Comparison of ENCODE assay signal across 10 cellular contexts in genomic region chr18:21004721-21005120, GRCh38.
DNase-seq lines count a peak whose midpoint lies in the region; ATAC-seq and TF ChIP-seq lines count a peak whose summit lies in the region.
"Had no signal": no experiment of that assay in that cellular context is flagged by ENCODE, and none has a peak within 500 bp of the region (broad histone marks: within the 10 kb centered on the region; RNA-seq: fewer than 3 reads in every experiment).

No MANE protein-coding gene starts in this region.

- H3K27ac ChIP-seq in tibial artery, result peak overlapping the region; percentile 68 to 69
- H3K27ac ChIP-seq: cardiac muscle cell had no signal

- intact Hi-C loops in tibial artery (cut with DNase I; ENCODE audit: low total_unique reads), result loop anchor here (10.0 kb wide), 1 partner anchor 50 kb away; no protein-coding TSS in a partner anchor

- peaks cover 0 to 57% (median 14%) of the 10 kb centered on the region in 4 donors for H3K4me1 ChIP-seq in tibial artery

- in situ Hi-C loops in astrocyte of the spinal cord (cut with HindIII; ENCODE audit: low sequenced_read_pairs), result no loop called here

- no peaks in the 10 kb centered on the region for H3K27me3 ChIP-seq in tibial artery
- H3K27me3 ChIP-seq: cardiac muscle cell had no signal

- H3K4me3 ChIP-seq in astrocyte of the spinal cord (ENCODE audit: low read depth, low read length) (no peak overlapping the region), tibial artery (no peak overlapping the region)
- H3K4me3 ChIP-seq: cardiac muscle cell had no signal

- DNase-seq in SKM-1 treated with dmso at 0.1 percent for 144 hours (lab: John Stamatoyannopoulos, UW; ENCODE audit: unreplicated experiment), result peak; percentile 38
- DNase-seq in SKM-1 (lab: John Stamatoyannopoulos, UW; ENCODE audit: unreplicated experiment), result no peak
- peak; percentile 84 for DNase-seq in astrocyte of the spinal cord (ENCODE audit: low read depth, low spot score)
- peak; percentile 25 for DNase-seq in kidney tubule cell (ENCODE audit: low spot score)
- no peak for DNase-seq in tibial artery
- DNase-seq in inferior parietal cortex (ENCODE audit: extremely low spot score), result no peak
- DNase-seq in stimulated activated CD4-positive, alpha-beta T cell treated with anti-CD3 and anti-CD28 coated beads, Interleukin-1b, Interleukin-23, amount 100 ng/mL, for 48 hours, result no peak
- DNase-seq: C1 segment of cervical spinal cord had no signal

- peaks cover 19 to 24% (median 20%) of the 10 kb centered on the region in 3 donors for H3K36me3 ChIP-seq in tibial artery

- TF ChIP-seq CTCF in astrocyte of the spinal cord (IDR thresholded peaks at IDR 0.05; ENCODE audit: low read depth, low read length), result no peak
- TF ChIP-seq CTCF in tibial artery (IDR thresholded peaks at IDR 0.05), result no peak

- ATAC-seq in HG03432 (IDR thresholded peaks at IDR 0.05; ENCODE audit: unreplicated experiment), result no peak

- no peaks in the 10 kb centered on the region for H3K9me3 ChIP-seq in tibial artery

Comparison
In these comparisons a context has a peak if more than half of its experiments do, and no peak if none do; other contexts are left out.
1. DNase-seq: peak in SKM-1 treated with dmso at 0.1 percent for 144 hours (single experiment), astrocyte of the spinal cord (single experiment) and kidney tubule cell (single experiment); none in SKM-1 (single experiment), tibial artery (0 of 2), inferior parietal cortex (single experiment) and stimulated activated CD4-positive, alpha-beta T cell treated with anti-CD3 and anti-CD28 coated beads, Interleukin-1b, Interleukin-23, amount 100 ng/mL, for 48 hours (single experiment).